Comparison of ENCODE assay signal across 8 cellular contexts in genomic region chr4:17111959-17112659, GRCh38.
DNase-seq lines count a peak whose midpoint lies in the region; ATAC-seq and TF ChIP-seq lines count a peak whose summit lies in the region.

No MANE protein-coding gene starts in this region.

- no peak overlapping the region for H3K27ac ChIP-seq in prostate gland

- TF ChIP-seq CTCF in AG09309 (IDR thresholded peaks at IDR 0.05; ENCODE audit: control insufficient read depth, insufficient read depth, low read depth, low read length, missing control alignments) (peak; percentile 45), prostate gland (IDR thresholded peaks at IDR 0.05) (no peak)

- no peaks in the 10 kb centered on the region for H3K27me3 Mint-ChIP-seq in T-helper 17 cell

- H3K36me3 Mint-ChIP-seq in T-helper 17 cell (ENCODE audit: low read depth), result no peaks in the 10 kb centered on the region

- no peak overlapping the region for H3K4me3 Mint-ChIP-seq in T-helper 17 cell

- ATAC-seq in GM18511 (IDR thresholded peaks at IDR 0.05; ENCODE audit: unreplicated experiment), result peak; percentile 65
- no peak for ATAC-seq in HG03565 (IDR thresholded peaks at IDR 0.05; ENCODE audit: unreplicated experiment)
- ATAC-seq in T-helper 17 cell, result no peak

- WGBS in prostate gland, result 48% methylated on average over 6 of the region's 6 CpGs

- no peak for TF ChIP-seq POLR2A in prostate gland (IDR thresholded peaks at IDR 0.05)

- H3K4me1 Mint-ChIP-seq in T-helper 17 cell, result no peaks in the 10 kb centered on the region

- in situ Hi-C loops in SK-MEL-5 (cut with HindIII; ENCODE audit: low pct_unique_long_range_greater_than_20kb, low sequenced_read_pairs), result no loop called here

- no peak for DNase-seq in AG09309 (ENCODE audit: low read depth)
- DNase-seq in SK-MEL-5 (ENCODE audit: low read depth, low spot score), result peak; percentile 55
- peak; percentile 30 for DNase-seq in iPS DF 4.7 (ENCODE audit: extremely low read depth, low spot score)
- no peak for DNase-seq in NOMO-1 treated with dmso at 0.1 percent for 144 hours (lab: John Stamatoyannopoulos, UW; ENCODE audit: unreplicated experiment)
- DNase-seq in prostate gland (ENCODE audit: low spot score), result no peak
- no peak for DNase-seq in T-helper 17 cell

- no peaks in the 10 kb centered on the region for H3K36me3 ChIP-seq in prostate gland

- intact Hi-C loops in prostate gland (cut with DNase I), result no loop called here

- no peaks in the 10 kb centered on the region for H3K4me1 ChIP-seq in prostate gland (replicated peaks)

- H3K27ac Mint-ChIP-seq in T-helper 17 cell, result no peak overlapping the region

- H3K27me3 ChIP-seq in prostate gland (replicated peaks; ENCODE audit: insufficient read depth), result no peaks in the 10 kb centered on the region

- H3K9me3 ChIP-seq in prostate gland (no peaks in the 10 kb centered on the region), T-helper 17 cell (ENCODE audit: control insufficient read depth, low read length, poor library complexity, severe bottlenecking) (peaks cover 2% of the 10 kb centered on the region)

- H3K4me3 ChIP-seq in AG09309 (ENCODE audit: control insufficient read depth, low read depth, low read length) (no peak overlapping the region), prostate gland (no peak overlapping the region)

Comparison
In these comparisons a context has a peak if more than half of its experiments do, and no peak if none do; other contexts are left out.
1. DNase-seq: peak in SK-MEL-5 (single experiment) and iPS DF 4.7 (single experiment); none in AG09309 (single experiment), NOMO-1 treated with dmso at 0.1 percent for 144 hours (single experiment), prostate gland (single experiment) and T-helper 17 cell (0 of 3).